11 cellular contexts compared by ENCODE assay signal in the genomic region with DNA sequence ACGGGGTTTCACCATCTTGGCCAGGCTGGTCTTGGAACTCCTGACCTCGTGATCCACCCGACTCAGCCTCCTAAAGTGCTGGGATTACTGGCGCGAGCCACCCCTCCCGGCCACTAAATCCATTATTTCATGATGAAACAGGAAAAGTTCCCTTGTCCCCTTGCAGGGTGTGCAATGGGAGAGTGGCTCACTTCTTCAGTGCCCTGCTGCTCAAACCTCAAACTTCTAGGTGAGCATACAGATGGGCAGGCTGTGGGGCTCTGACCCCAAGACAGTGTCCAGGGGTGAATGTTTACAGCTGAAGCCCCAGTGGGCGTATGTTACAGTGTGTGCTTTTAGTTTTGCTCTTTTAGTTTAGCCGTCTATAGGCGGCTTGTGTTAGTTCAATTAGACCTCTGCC. TPM values are rescaled to one million over a fixed set of nuclear protein-coding genes. Genes with fewer than 3 reads are reported as not detected.
DNase-seq lines count a peak whose midpoint lies in the region; ATAC-seq and TF ChIP-seq lines count a peak whose summit lies in the region.
"Had no signal": no experiment of that assay in that cellular context is flagged by ENCODE, and none has a peak within 500 bp of the region (broad histone marks: within the 10 kb centered on the region; RNA-seq: fewer than 3 reads in every experiment).

No MANE protein-coding gene starts in this region.

- H2AFZ ChIP-seq in ACC112 (ENCODE audit: low read length, unreplicated experiment) = peak overlapping the region; percentile 10
- H2AFZ ChIP-seq in fibroblast of lung (ENCODE audit: low read length) = no peak overlapping the region

- no peak for TF ChIP-seq POLR2A in testis (IDR thresholded peaks at IDR 0.05)

- peak overlapping the region; percentile 52 for H3K9ac ChIP-seq in fibroblast of lung (ENCODE audit: insufficient read depth, low read length)

- H3K4me3 ChIP-seq in ACC112 (ENCODE audit: low read depth, low read length) (no peak overlapping the region), RWPE2 (ENCODE audit: severe bottlenecking) (no peak overlapping the region), fibroblast of lung (replicated peaks in 1 of 4; ENCODE audit: control extremely low read depth in 1 of 4, insufficient read depth in 1 of 4, low read depth in 3 of 4, low read length in 4 of 4) (no peak overlapping the region), testis (no peak overlapping the region)
- H3K4me3 ChIP-seq: GM12878 had no signal

- TF ChIP-seq CTCF in RWPE2 (IDR thresholded peaks at IDR 0.05; ENCODE audit: poor library complexity, severe bottlenecking) = no peak
- no peak for TF ChIP-seq CTCF in fibroblast of lung (conservative IDR thresholded peaks at IDR 0.05 in 1 of 2, IDR thresholded peaks at IDR 0.05 in 1 of 2; ENCODE audit: low read depth in 1 of 2, low read length in 2 of 2)
- no peak for TF ChIP-seq CTCF in testis (IDR thresholded peaks at IDR 0.05)

- peaks cover 8% of the 10 kb centered on the region for H3K36me3 ChIP-seq in ACC112 (ENCODE audit: insufficient read depth, low read length)
- peaks cover 23% of the 10 kb centered on the region; the same call in 1 of the 2 replicates for H3K36me3 ChIP-seq in RWPE2 (ENCODE audit: low read depth)
- H3K36me3 ChIP-seq in fibroblast of lung (ENCODE audit: control insufficient read depth, insufficient read depth, low read length) = no peaks in the 10 kb centered on the region
- no peaks in the 10 kb centered on the region for H3K36me3 ChIP-seq in testis (ENCODE audit: low read depth, missing control alignments)

- ATAC-seq in RWPE2 (ENCODE audit: low read depth) = no peak
- no peak for ATAC-seq in HG02763 (IDR thresholded peaks at IDR 0.05; ENCODE audit: unreplicated experiment)
- ATAC-seq: GM12878 had no signal

- no peak for DNase-seq in RWPE2 (ENCODE audit: low spot score)
- no peak for DNase-seq in fibroblast of lung (ENCODE audit: low read depth in 2 of 2)
- DNase-seq in posterior vena cava (ENCODE audit: low spot score) = peak; percentile 20
- DNase-seq in DMS53 (lab: John Stamatoyannopoulos, UW) = no peak
- no peak for DNase-seq in effector CD4-positive, alpha-beta T cell
- DNase-seq in testis = no peak
- DNase-seq: DND-41, NCI-H1436 treated with DMSO at 0.1 percent for 48 hours had no signal

- H3K4me1 ChIP-seq in ACC112 (ENCODE audit: control insufficient read depth, insufficient read depth, low read length, unreplicated experiment) = peaks cover 33% of the 10 kb centered on the region
- peaks cover 15% of the 10 kb centered on the region for H3K4me1 ChIP-seq in RWPE2 (ENCODE audit: insufficient read depth, poor library complexity, severe bottlenecking)
- H3K4me1 ChIP-seq in fibroblast of lung (ENCODE audit: control insufficient read depth, extremely low read depth, insufficient read depth, low read length) = peaks cover 33% of the 10 kb centered on the region
- no peaks in the 10 kb centered on the region for H3K4me1 ChIP-seq in testis

- WGBS in testis, 2 donors = 83 to 85% methylated on average over 9 of the region's 9 CpGs

- peaks cover 4% of the 10 kb centered on the region for H3K79me2 ChIP-seq in ACC112 (ENCODE audit: control insufficient read depth, insufficient read depth, low read length, unreplicated experiment)
- H3K79me2 ChIP-seq in fibroblast of lung (ENCODE audit: control insufficient read depth, insufficient read depth, low read length) = peaks cover 9% of the 10 kb centered on the region

- H3K27me3 ChIP-seq in ACC112 (ENCODE audit: insufficient read depth, low read length) (no peaks in the 10 kb centered on the region), RWPE2 (ENCODE audit: insufficient read depth, poor library complexity, severe bottlenecking) (no peaks in the 10 kb centered on the region), fibroblast of lung (ENCODE audit: control insufficient read depth, insufficient read depth, low read length) (no peaks in the 10 kb centered on the region), testis (no peaks in the 10 kb centered on the region)

- no peaks in the 10 kb centered on the region for H4K20me1 ChIP-seq in fibroblast of lung (ENCODE audit: control insufficient read depth, extremely low read depth, insufficient read depth, low read length)

- H3K4me2 ChIP-seq in fibroblast of lung (ENCODE audit: extremely low read depth, insufficient read depth, low read length) = peak overlapping the region; percentile 68

- intact Hi-C loops in posterior vena cava (cut with DNase I) (no loop called here), testis (cut with DNase I; ENCODE audit: low total_unique reads) (no loop called here)

- H3K27ac ChIP-seq in ACC112 (ENCODE audit: low read depth, low read length) = peak overlapping the region; percentile 93
- H3K27ac ChIP-seq in RWPE2 (ENCODE audit: poor library complexity, severe bottlenecking) = peak overlapping the region; percentile 77
- peak overlapping the region; percentile 73 for H3K27ac ChIP-seq in fibroblast of lung (ENCODE audit: insufficient read depth, low read length)
- no peak overlapping the region for H3K27ac ChIP-seq in testis

- H3K9me3 ChIP-seq in RWPE2 (ENCODE audit: severe bottlenecking) (no peaks in the 10 kb centered on the region), fibroblast of lung (ENCODE audit: control insufficient read depth, insufficient read depth, low read depth, low read length) (no peaks in the 10 kb centered on the region), testis (no peaks in the 10 kb centered on the region)

RNA-seq across cellular contexts. Expression of a gene that starts 34.7 kb away (rescaled TPM):
- total RNA-seq in fibroblast of lung (19.3 and 33.9 TPM in 2 replicates), posterior vena cava (10 to 100 TPM; 30.4 to 80.8 TPM), testis (10 to 100 TPM; 16.9 to 21.0 TPM)
- polyA plus RNA-seq in fibroblast of lung (33.6 and 97.3 TPM in 2 replicates), testis (ENCODE audit: insufficient read depth, low read depth, low replicate concordance) (19.3 TPM)
- 27.6 and 78.0 TPM in 2 replicates for polyA plus RNA-seq in fibroblast of lung (2012)
- polyA minus RNA-seq in fibroblast of lung (ENCODE audit: low replicate concordance) = 71.8 and 316 TPM in 2 replicates

RNA-seq across cellular contexts. Expression of a gene that starts 36.6 kb away (rescaled TPM):
- 0.51 and 0.66 TPM in 2 replicates for total RNA-seq in fibroblast of lung
- 0.18 and 0.52 TPM in 2 replicates for polyA plus RNA-seq in fibroblast of lung
- polyA plus RNA-seq in fibroblast of lung (2012) = 0.32 and 0.75 TPM in 2 replicates
- 0.75 TPM in 1 of 2 replicates, not detected in the other for polyA minus RNA-seq in fibroblast of lung (ENCODE audit: low replicate concordance)
- total RNA-seq in posterior vena cava = under 1 TPM; 0.29 to 0.42 TPM
- total RNA-seq in testis = 1 to 10 TPM; 7.6 TPM
- polyA plus RNA-seq in testis (ENCODE audit: insufficient read depth, low read depth, low replicate concordance) = 4.9 TPM

RNA-seq across cellular contexts. Expression of a gene that starts 52.3 kb away (rescaled TPM):
- not detected in 2 replicates for total RNA-seq in fibroblast of lung
- polyA plus RNA-seq in fibroblast of lung = 0.34 TPM in 1 of 2 replicates, not detected in the other
- 0.52 TPM in 1 of 2 replicates, not detected in the other for polyA plus RNA-seq in fibroblast of lung (2012)
- not detected in 2 replicates for polyA minus RNA-seq in fibroblast of lung (ENCODE audit: low replicate concordance)
- total RNA-seq in posterior vena cava = 1 to 10 TPM; 1.8 to 1.9 TPM
- under 1 TPM in 1 of 2 donors, not detected in 1; 0.81 TPM for total RNA-seq in testis
- 2.6 TPM for polyA plus RNA-seq in testis (ENCODE audit: insufficient read depth, low read depth, low replicate concordance)
- total RNA-seq: GM12878 had no signal

Comparison
In these comparisons a context has a peak if more than half of its experiments do, and no peak if none do; other contexts are left out.
1. H3K27ac ChIP-seq: peak in ACC112 (single experiment), RWPE2 (single experiment) and fibroblast of lung (single experiment); none in testis (0 of 2).